Comparison of ENCODE assay signal across 8 cellular contexts in the genomic region with DNA sequence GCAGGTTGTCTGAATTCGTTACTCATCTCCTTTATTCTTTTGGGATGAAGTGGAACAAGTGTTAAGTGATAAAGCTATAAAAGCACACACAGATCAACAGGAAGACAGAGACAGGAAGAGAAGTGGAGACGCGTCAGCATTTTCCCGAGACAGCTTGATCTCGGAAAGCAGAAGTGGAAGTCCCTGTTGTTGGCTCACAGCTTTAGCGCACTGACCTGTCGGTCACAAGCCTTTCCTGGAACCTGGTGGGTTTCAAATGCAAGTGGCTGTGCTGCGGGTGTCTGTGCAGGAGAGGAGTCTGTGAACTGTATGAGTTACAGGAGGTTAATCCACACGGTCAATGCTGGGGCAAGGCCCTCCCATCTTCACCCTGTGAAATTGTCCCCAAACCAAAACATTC.
A peak's percentile ranks its signal among the peaks of the same experiment; 100 is the strongest.
DNase-seq lines count a peak whose midpoint lies in the region; ATAC-seq, FAIRE-seq and TF ChIP-seq lines count a peak whose summit lies in the region.

No MANE protein-coding gene starts in this region.

- H3K27me3 ChIP-seq in lung (ENCODE audit: control insufficient read depth, insufficient read depth) (no peaks in the 10 kb centered on the region), aorta (ENCODE audit: control insufficient read depth in 1 of 2, insufficient read depth in 2 of 2, low read length in 1 of 2) (no peaks in the 10 kb centered on the region)

- no peaks in the 10 kb centered on the region for H3K9me3 ChIP-seq in lung (ENCODE audit: control insufficient read depth in 2 of 2, insufficient read depth in 1 of 2, low read length in 1 of 2)
- no peaks in the 10 kb centered on the region for H3K9me3 ChIP-seq in aorta (ENCODE audit: control insufficient read depth, low read length)

- TF ChIP-seq CTCF in GM12864 (IDR thresholded peaks at IDR 0.05; ENCODE audit: low read depth, low read length, missing control alignments) (no peak), lung (IDR thresholded peaks at IDR 0.05; ENCODE audit: control extremely low read depth, extremely low read depth) (no peak)

- H3K4me3 ChIP-seq in GM12864 (ENCODE audit: low read depth, low read length) = no peak overlapping the region
- no peak overlapping the region for H3K4me3 ChIP-seq in lung
- H3K4me3 ChIP-seq in aorta (ENCODE audit: low read length in 2 of 2) = no peak overlapping the region

- ATAC-seq in GM21381 (IDR thresholded peaks at IDR 0.05; ENCODE audit: unreplicated experiment) (peak; percentile 92), HG03571 (IDR thresholded peaks at IDR 0.05; ENCODE audit: unreplicated experiment) (peak; percentile 89), lung (ENCODE audit: insufficient read depth, low FRiP score) (peak; percentile 60), aorta (ENCODE audit: low FRiP score) (peak; percentile 67)

- H3K36me3 ChIP-seq in lung (ENCODE audit: control insufficient read depth in 2 of 2, insufficient read depth in 2 of 2, low read length in 2 of 2) (no peaks in the 10 kb centered on the region), aorta (ENCODE audit: control insufficient read depth in 1 of 2, insufficient read depth in 2 of 2, low read length in 1 of 2) (no peaks in the 10 kb centered on the region)

- peaks cover 10% of the 10 kb centered on the region for H3K4me1 Mint-ChIP-seq in activated naive CD4-positive, alpha-beta T cell treated with anti-CD3 and anti-CD28 coated beads, Interleukin-2, amount 50 U/mL, for 24 hours

- H3K4me1 ChIP-seq in lung (ENCODE audit: control insufficient read depth in 2 of 2, insufficient read depth in 2 of 2, low read length in 2 of 2) (peaks cover 7 to 14% of the 10 kb centered on the region in 2 donors), aorta (ENCODE audit: control insufficient read depth in 1 of 2, insufficient read depth in 2 of 2, low read length in 2 of 2) (no peaks in the 10 kb centered on the region)

- 12 to 33% methylated on average over 9 of the region's 9 CpGs for WGBS in lung, 2 donors
- 86% methylated on average over 9 of the region's 9 CpGs for WGBS in aorta, 2 donors

- H3K4me3 Mint-ChIP-seq in activated naive CD4-positive, alpha-beta T cell treated with anti-CD3 and anti-CD28 coated beads, Interleukin-2, amount 50 U/mL, for 24 hours = peak overlapping the region; percentile 86

- no peaks in the 10 kb centered on the region for H3K9me3 Mint-ChIP-seq in activated naive CD4-positive, alpha-beta T cell treated with anti-CD3 and anti-CD28 coated beads, Interleukin-2, amount 50 U/mL, for 24 hours

- peak; percentile 86 for DNase-seq in GM12864 (ENCODE audit: low read depth)
- DNase-seq in lung (ENCODE audit: low spot score) = peak; percentile 65
- DNase-seq in aorta = peak in 1 of 2 donors; percentile 78
- no peak for DNase-seq in HTR-8/SVneo (ENCODE audit: insufficient read length, low spot score)
- no peak for DNase-seq in GM03348 (ENCODE audit: low spot score)

- FAIRE-seq in HTR-8/SVneo (lab: Jason Lieb, UNC) = no peak

- intact Hi-C loops in aorta (cut with DNase I) = no loop called here

- H3K36me3 Mint-ChIP-seq in activated naive CD4-positive, alpha-beta T cell treated with anti-CD3 and anti-CD28 coated beads, Interleukin-2, amount 50 U/mL, for 24 hours = peaks cover 2% of the 10 kb centered on the region

- H3K27ac ChIP-seq in lung (ENCODE audit: low read depth in 1 of 2, low read length in 1 of 2) (peak overlapping the region; percentile 66 to 72), aorta (ENCODE audit: low read depth in 1 of 2, low read length in 2 of 2) (no peak overlapping the region)

- peak overlapping the region; percentile 93 for H3K27ac Mint-ChIP-seq in activated naive CD4-positive, alpha-beta T cell treated with anti-CD3 and anti-CD28 coated beads, Interleukin-2, amount 50 U/mL, for 24 hours

- no peaks in the 10 kb centered on the region for H3K27me3 Mint-ChIP-seq in activated naive CD4-positive, alpha-beta T cell treated with anti-CD3 and anti-CD28 coated beads, Interleukin-2, amount 50 U/mL, for 24 hours

Comparison
In these comparisons a context has a peak if more than half of its experiments do, and no peak if none do; other contexts are left out.
1. DNase-seq: peak in GM12864 (single experiment) and lung (single experiment); none in HTR-8/SVneo (single experiment) and GM03348 (single experiment).
2. H3K27ac ChIP-seq: peak in lung (2 of 2); none in aorta (0 of 2).
3. Peak in every context shown above with its lines, with median percentiles within 50 percentile points of each other: ATAC-seq.